20 cellular contexts compared by ENCODE assay signal in genomic region chr13:89554801-89555200, GRCh38.
DNase-seq lines count a peak whose midpoint lies in the region; ATAC-seq, FAIRE-seq and TF ChIP-seq lines count a peak whose summit lies in the region.
"Had no signal": no experiment of that assay in that cellular context is flagged by ENCODE, and none has a peak within 500 bp of the region (broad histone marks: within the 10 kb centered on the region; RNA-seq: fewer than 3 reads in every experiment).

No MANE protein-coding gene starts in this region.

- no peaks in the 10 kb centered on the region for H3K27me3 Mint-ChIP-seq in natural killer cell (ENCODE audit: low read depth in 2 of 2)
- H3K27me3 Mint-ChIP-seq: CD4-positive, alpha-beta T cell; natural killer cell treated with Interleukin-12 subunit alpha and Interleukin-12 subunit beta and Interleukin-15 and Interleukin-18, amount 100 ng/mL, for 72 hours had no signal

- H3K4me1 ChIP-seq in aorta (ENCODE audit: control insufficient read depth in 1 of 2, insufficient read depth in 2 of 2, low read length in 2 of 2) (no peaks in the 10 kb centered on the region), breast epithelium (no peaks in the 10 kb centered on the region)
- H3K4me1 ChIP-seq: prostate gland had no signal

- H3K27ac Mint-ChIP-seq in natural killer cell = no peak overlapping the region
- H3K27ac Mint-ChIP-seq: CD4-positive, alpha-beta T cell; natural killer cell treated with Interleukin-12 subunit alpha and Interleukin-12 subunit beta and Interleukin-15 and Interleukin-18, amount 100 ng/mL, for 72 hours had no signal

- FAIRE-seq in islet of Langerhans (lab: Jason Lieb, UNC) = peak; percentile 82

- no peak overlapping the region for H3K4me3 Mint-ChIP-seq in natural killer cell
- H3K4me3 Mint-ChIP-seq: CD4-positive, alpha-beta T cell; natural killer cell treated with Interleukin-12 subunit alpha and Interleukin-12 subunit beta and Interleukin-15 and Interleukin-18, amount 100 ng/mL, for 72 hours had no signal

- DNase-seq in DMS79 treated with DMSO at 0.1 percent for 48 hours (lab: John Stamatoyannopoulos, UW) (peak; percentile 47), NCI-H128 (lab: John Stamatoyannopoulos, UW; ENCODE audit: unreplicated experiment) (peak; percentile 39), NCI-H69 (lab: John Stamatoyannopoulos, UW) (peak; percentile 95), RKO (ENCODE audit: low spot score) (no peak), natural killer cell (no peak), aorta (no peak), breast epithelium (ENCODE audit: low spot score in 2 of 2) (no peak)
- DNase-seq: activated CD4-positive, alpha-beta T cell treated with anti-CD3 and anti-CD28 coated beads, Interleukin-2, amount 50 U/mL, for 1 hour; activated gamma-delta T cell treated with Interleukin-2 at 50 U/mL for 16 hours; CD4-positive, alpha-beta T cell; cerebellar nuclear complex; effector memory CD4-positive, alpha-beta T cell; H7; KBM-7; mesenchymal stem cell; stimulated activated CD4-positive, alpha-beta T cell treated with anti-CD3 and anti-CD28 coated beads, Interleukin-2, amount 100 ng/mL, for 48 hours had no signal

- H3K36me3 Mint-ChIP-seq in natural killer cell = no peaks in the 10 kb centered on the region
- H3K36me3 Mint-ChIP-seq: natural killer cell treated with Interleukin-12 subunit alpha and Interleukin-12 subunit beta and Interleukin-15 and Interleukin-18, amount 100 ng/mL, for 72 hours had no signal

- H3K9me3 Mint-ChIP-seq in natural killer cell = peaks cover 8 to 16% of the 10 kb centered on the region in 2 donors

- peaks cover 0 to 1% of the 10 kb centered on the region in 2 donors for H3K27me3 ChIP-seq in aorta (ENCODE audit: control insufficient read depth in 1 of 2, insufficient read depth in 2 of 2, low read length in 1 of 2)
- H3K27me3 ChIP-seq in breast epithelium = no peaks in the 10 kb centered on the region

- intact Hi-C loops in natural killer cell (cut with micrococcal nuclease) (no loop called here), aorta (cut with DNase I) (no loop called here), breast epithelium (cut with DNase I; ENCODE audit: low total_unique reads) (no loop called here)

- TF ChIP-seq CTCF in natural killer cell (IDR thresholded peaks at IDR 0.05) = no peak
- TF ChIP-seq CTCF in breast epithelium (IDR thresholded peaks at IDR 0.05) = no peak

- WGBS in aorta, 2 donors = 14 to 15% methylated on average over 1 of the region's 1 CpG

- H3K27ac ChIP-seq in aorta (ENCODE audit: low read depth in 1 of 2, low read length in 2 of 2) = no peak overlapping the region
- no peak overlapping the region for H3K27ac ChIP-seq in breast epithelium
- H3K27ac ChIP-seq: prostate gland, skin epidermis had no signal

- H3K36me3 ChIP-seq in aorta (ENCODE audit: control insufficient read depth in 1 of 2, insufficient read depth in 2 of 2, low read length in 1 of 2) (no peaks in the 10 kb centered on the region), breast epithelium (no peaks in the 10 kb centered on the region)
- H3K36me3 ChIP-seq: prostate gland had no signal

- no peaks in the 10 kb centered on the region for H3K4me1 Mint-ChIP-seq in natural killer cell

- H3K4me3 ChIP-seq in aorta (ENCODE audit: low read length in 2 of 2) (no peak overlapping the region), breast epithelium (no peak overlapping the region)
- H3K4me3 ChIP-seq: prostate gland, skin epidermis had no signal

- H3K9me3 ChIP-seq in aorta (ENCODE audit: control insufficient read depth, low read length) = no peaks in the 10 kb centered on the region
- H3K9me3 ChIP-seq in breast epithelium = no peaks in the 10 kb centered on the region
- H3K9me3 ChIP-seq: prostate gland had no signal

- TF ChIP-seq POLR2A in breast epithelium (IDR thresholded peaks at IDR 0.05) = no peak

- ATAC-seq in natural killer cell (no peak), aorta (ENCODE audit: low FRiP score) (no peak)
- ATAC-seq: natural killer cell treated with Interleukin-12 subunit alpha and Interleukin-12 subunit beta and Interleukin-15 and Interleukin-18, amount 100 ng/mL, for 72 hours had no signal

Comparison
In these comparisons a context has a peak if more than half of its experiments do, and no peak if none do; other contexts are left out.
1. DNase-seq: peak in DMS79 treated with DMSO at 0.1 percent for 48 hours (single experiment), NCI-H128 (single experiment) and NCI-H69 (single experiment); none in RKO (single experiment), natural killer cell (single experiment), aorta (0 of 2) and breast epithelium (0 of 2).